ENCODE assay signal across 8 cellular contexts in the genomic region with DNA sequence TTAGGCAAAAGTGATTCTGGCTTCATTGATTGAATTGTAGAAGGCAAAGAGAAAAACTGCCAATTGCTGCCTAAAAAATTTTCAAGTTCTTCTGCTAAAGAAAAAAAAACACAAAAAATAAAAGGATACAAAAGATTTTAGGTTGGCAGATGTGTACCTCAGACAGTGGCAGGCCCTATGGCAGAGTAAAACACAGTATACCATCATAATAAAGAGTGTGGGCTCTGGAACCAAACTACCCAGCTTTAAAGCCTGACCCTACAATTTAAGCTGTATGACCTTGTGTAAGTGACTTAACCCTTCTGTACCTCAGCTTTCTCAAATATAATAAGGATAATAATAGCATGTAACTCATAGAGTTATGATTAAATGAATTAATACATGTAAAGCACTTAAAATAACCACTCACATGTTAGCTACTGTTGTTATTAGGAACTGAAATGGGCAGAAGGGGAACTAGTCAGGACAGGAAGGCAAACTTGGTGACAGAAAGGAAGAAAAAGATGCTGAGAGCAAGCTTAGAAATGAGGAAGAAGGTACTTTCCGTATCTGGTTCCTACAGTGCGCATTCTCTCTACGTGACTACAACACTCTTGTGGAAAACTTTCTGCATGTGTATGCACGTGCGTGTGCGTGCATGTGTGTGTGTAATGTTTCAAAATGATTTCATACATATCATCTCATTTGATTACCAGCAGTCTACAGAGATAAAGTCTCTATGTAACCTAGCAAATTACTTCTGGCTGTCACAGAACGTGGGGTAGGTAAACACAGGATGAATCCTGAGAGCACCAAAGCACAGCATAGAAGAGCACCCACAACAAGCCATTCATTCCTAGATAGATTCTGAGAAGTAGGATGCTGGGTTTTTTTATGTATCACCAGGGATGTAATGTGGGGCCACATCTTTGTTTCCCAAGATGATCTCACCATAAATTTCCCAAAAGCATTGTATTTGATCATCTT. TPM values are rescaled to one million over a fixed set of nuclear protein-coding genes. Genes with fewer than 3 reads are reported as not detected.
DNase-seq lines count a peak whose midpoint lies in the region; ATAC-seq and TF ChIP-seq lines count a peak whose summit lies in the region.

No MANE protein-coding gene starts in this region.

- H3K27ac Mint-ChIP-seq in activated CD4-positive, alpha-beta memory T cell treated with anti-CD3 and anti-CD28 coated beads, Interleukin-2, amount 10 ng/mL, durations not matched to agents 7 days and 5 days, result no peak overlapping the region

- H3K27me3 Mint-ChIP-seq in activated CD4-positive, alpha-beta memory T cell treated with anti-CD3 and anti-CD28 coated beads, Interleukin-2, amount 10 ng/mL, durations not matched to agents 7 days and 5 days, result peaks cover 25% of the 10 kb centered on the region

- CTCF ChIA-PET in activated CD4-positive, alpha-beta memory T cell treated with anti-CD3 and anti-CD28 coated beads, Interleukin-2, amount 10 ng/mL, durations not matched to agents 7 days and 5 days (lab: Charles Lee), result interaction anchor here (0.9 to 3.4 kb wide), 5 partner anchors 7 to 229 kb away, joined by 5 to 14 read pairs (median 7); a partner anchor contains a TSS

- H3K36me3 Mint-ChIP-seq in activated CD4-positive, alpha-beta memory T cell treated with anti-CD3 and anti-CD28 coated beads, Interleukin-2, amount 10 ng/mL, durations not matched to agents 7 days and 5 days (ENCODE audit: low read depth), result no peaks in the 10 kb centered on the region

- POLR2A ChIA-PET in activated CD4-positive, alpha-beta memory T cell treated with anti-CD3 and anti-CD28 coated beads, Interleukin-2, amount 10 ng/mL, durations not matched to agents 7 days and 5 days (lab: Charles Lee), result interaction anchor here (0.5 kb wide), 1 partner anchor 17 kb away, joined by 4 read pairs; no protein-coding TSS in a partner anchor

- no peak for TF ChIP-seq POLR2A in NB4 (IDR thresholded peaks at IDR 0.05; ENCODE audit: extremely low read depth, insufficient read length)

- no peaks in the 10 kb centered on the region for H3K9me3 Mint-ChIP-seq in activated CD4-positive, alpha-beta memory T cell treated with anti-CD3 and anti-CD28 coated beads, Interleukin-2, amount 10 ng/mL, durations not matched to agents 7 days and 5 days

- ATAC-seq in GM19023 (IDR thresholded peaks at IDR 0.05; ENCODE audit: unreplicated experiment) (peak; percentile 91), HG02763 (IDR thresholded peaks at IDR 0.05; ENCODE audit: unreplicated experiment) (peak; percentile 95)

- H3K4me3 Mint-ChIP-seq in activated CD4-positive, alpha-beta memory T cell treated with anti-CD3 and anti-CD28 coated beads, Interleukin-2, amount 10 ng/mL, durations not matched to agents 7 days and 5 days, result no peak overlapping the region

- no peak overlapping the region for H3K4me3 ChIP-seq in NB4 (ENCODE audit: low read depth, low read length)

- DNase-seq in NB4 (ENCODE audit: low read depth) (peak; percentile 45), midbrain (lab: John Stamatoyannopoulos, UW) (peak; percentile 21), DMS114 treated with DMSO at 0.1 percent for 48 hours (lab: John Stamatoyannopoulos, UW; ENCODE audit: unreplicated experiment) (no peak), NCI-H774 (lab: John Stamatoyannopoulos, UW) (no peak), DMS53 (lab: John Stamatoyannopoulos, UW) (no peak)
- DNase-seq in activated CD4-positive, alpha-beta memory T cell treated with anti-CD3 and anti-CD28 coated beads, Interleukin-2, amount 10 ng/mL, durations not matched to agents 7 days and 5 days, result no peak

- H3K4me1 Mint-ChIP-seq in activated CD4-positive, alpha-beta memory T cell treated with anti-CD3 and anti-CD28 coated beads, Interleukin-2, amount 10 ng/mL, durations not matched to agents 7 days and 5 days, result peaks cover 4% of the 10 kb centered on the region

- no peak for TF ChIP-seq CTCF in NB4 (IDR thresholded peaks at IDR 0.05; ENCODE audit: low read depth, low read length)

RNA-seq across cellular contexts. Expression of gene GATM, which starts 13.7 kb away (rescaled TPM):
- 1 to 10 TPM; 1.9 to 2.2 TPM for total RNA-seq in activated CD4-positive, alpha-beta memory T cell treated with anti-CD3 and anti-CD28 coated beads, Interleukin-2, amount 10 ng/mL, durations not matched to agents 7 days and 5 days

Comparison
In these comparisons a context has a peak if more than half of its experiments do, and no peak if none do; other contexts are left out.
1. DNase-seq: peak in NB4 (single experiment) and midbrain (single experiment); none in activated CD4-positive, alpha-beta memory T cell treated with anti-CD3 and anti-CD28 coated beads, Interleukin-2, amount 10 ng/mL, durations not matched to agents 7 days and 5 days (single experiment), DMS114 treated with DMSO at 0.1 percent for 48 hours (single experiment), NCI-H774 (single experiment) and DMS53 (single experiment).